Comparison of ENCODE assay signal across 14 cellular contexts in the genomic region with DNA sequence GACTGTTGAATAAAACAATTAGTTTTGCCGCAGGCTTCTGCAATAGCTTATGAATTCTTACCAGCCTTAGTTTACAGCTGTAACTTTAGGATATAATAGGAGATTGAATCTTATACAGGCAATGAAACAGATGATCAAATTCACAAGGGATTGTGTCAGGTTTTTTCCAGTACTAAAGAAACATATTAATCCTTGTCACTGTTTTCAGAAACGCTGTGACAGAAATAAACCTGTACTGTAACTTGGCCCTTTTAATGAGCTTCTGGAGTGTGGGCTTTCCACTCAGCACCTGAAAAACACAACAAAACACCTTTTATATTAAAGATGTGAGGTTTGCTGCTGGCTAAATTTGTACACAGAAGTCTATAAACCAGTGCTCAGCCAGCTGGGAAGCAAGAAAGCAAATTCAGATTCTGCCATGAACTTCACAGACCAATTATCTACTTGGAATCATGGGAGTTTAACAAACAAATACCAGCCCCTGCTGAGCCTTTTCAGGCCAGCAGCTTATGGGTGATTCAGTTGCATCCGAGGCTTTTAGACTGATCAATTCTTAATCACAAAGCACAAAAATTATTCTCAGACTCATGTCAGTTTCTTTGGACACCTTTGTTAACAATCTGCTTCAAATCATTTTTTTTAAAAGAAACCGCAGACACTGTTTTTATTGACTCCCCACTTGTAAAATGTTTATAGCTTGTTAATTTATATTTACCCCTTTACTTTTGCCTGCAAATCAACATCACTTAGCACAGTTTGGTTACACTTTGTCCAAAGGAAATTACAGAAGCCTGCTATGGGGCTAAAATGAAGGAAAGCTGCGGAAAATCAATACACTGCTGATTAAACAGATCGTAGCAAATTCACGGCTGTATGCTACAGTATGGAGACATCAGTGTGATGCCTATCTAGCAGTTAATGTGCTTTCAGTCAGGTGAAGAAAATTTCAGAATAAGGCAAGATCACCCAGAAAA.
A peak's percentile ranks its signal among the peaks of the same experiment; 100 is the strongest.
DNase-seq lines count a peak whose midpoint lies in the region; ATAC-seq lines count a peak whose summit lies in the region.
"Had no signal": no experiment of that assay in that cellular context is flagged by ENCODE, and none has a peak within 500 bp of the region (broad histone marks: within the 10 kb centered on the region; RNA-seq: fewer than 3 reads in every experiment).

No MANE protein-coding gene starts in this region.

- H3K36me3 ChIP-seq in iPS-20b (ENCODE audit: insufficient read depth, low read depth, low read length), result no peaks in the 10 kb centered on the region
- H3K36me3 ChIP-seq: SJCRH30, stomach had no signal

- peaks cover 18% of the 10 kb centered on the region for H3K4me1 ChIP-seq in iPS-20b (ENCODE audit: insufficient read depth, low read length)
- H3K4me1 ChIP-seq: SJCRH30, stomach had no signal

- no peak overlapping the region for H3K4me3 ChIP-seq in iPS-20b (ENCODE audit: low read length)
- H3K4me3 ChIP-seq: SJCRH30, stomach had no signal

- H3K27me3 ChIP-seq in iPS-20b (ENCODE audit: insufficient read depth, low read length), result no peaks in the 10 kb centered on the region
- H3K27me3 ChIP-seq: stomach had no signal

- 0 out of 2 replicates have a peak overlapping the region, but pooled peaks have one; percentile 11 for H3K9ac ChIP-seq in iPS-20b (ENCODE audit: low read depth, low read length)

- peak; percentile 92 for DNase-seq in DMS153 (lab: John Stamatoyannopoulos, UW)
- peak; percentile 80 for DNase-seq in NCI-H1694 (lab: John Stamatoyannopoulos, UW)
- peak; percentile 50 to 77 for DNase-seq in NCI-H446 (lab: John Stamatoyannopoulos, UW)
- DNase-seq in amniotic stem cell (lab: John Stamatoyannopoulos, UW), result no peak
- DNase-seq: activated CD4-positive, alpha-beta T cell treated with anti-CD3 and anti-CD28 coated beads, Interleukin-2, amount 50 U/mL, for 48 hours; islet precursor cell; KBM-7; NCI-H526; SJCRH30; stomach had no signal

- H3K9me3 ChIP-seq in iPS-20b (ENCODE audit: insufficient read depth, low read depth, low read length), result no peaks in the 10 kb centered on the region
- H3K9me3 ChIP-seq: SJCRH30, stomach had no signal

- no peak for ATAC-seq in HG03097 (IDR thresholded peaks at IDR 0.05; ENCODE audit: low FRiP score, unreplicated experiment)
- no peak for ATAC-seq in GM18520 (IDR thresholded peaks at IDR 0.05; ENCODE audit: unreplicated experiment)
- ATAC-seq in HG03342 (IDR thresholded peaks at IDR 0.05; ENCODE audit: unreplicated experiment), result no peak

- no peak overlapping the region for H3K27ac ChIP-seq in iPS-20b (ENCODE audit: low read length)
- H3K27ac ChIP-seq: SJCRH30, stomach had no signal
